9 cellular contexts compared by ENCODE assay signal in genomic region chr5:176573564-176574296, GRCh38. TPM values are rescaled to one million over a fixed set of nuclear protein-coding genes. Genes with fewer than 3 reads are reported as not detected.
DNase-seq lines count a peak whose midpoint lies in the region; ATAC-seq, FAIRE-seq and TF ChIP-seq lines count a peak whose summit lies in the region.
"Had no signal": no experiment of that assay in that cellular context is flagged by ENCODE, and none has a peak within 500 bp of the region (broad histone marks: within the 10 kb centered on the region; RNA-seq: fewer than 3 reads in every experiment).

No MANE protein-coding gene starts in this region.

- H4K20me1 ChIP-seq in keratinocyte (ENCODE audit: control insufficient read depth, extremely low read depth, insufficient read depth, low read length), result no peaks in the 10 kb centered on the region

- H3K4me1 Mint-ChIP-seq in brain, result peaks cover 5% of the 10 kb centered on the region

- no peaks in the 10 kb centered on the region for H3K4me1 ChIP-seq in keratinocyte (ENCODE audit: control insufficient read depth, extremely low read depth, insufficient read depth, low read length)

- no peak overlapping the region for H2AFZ ChIP-seq in keratinocyte (ENCODE audit: control insufficient read depth, low read length)

- H3K27me3 Mint-ChIP-seq in brain, result peaks cover 11% of the 10 kb centered on the region
- H3K27me3 Mint-ChIP-seq: stimulated activated naive CD8-positive, alpha-beta T cell treated with anti-CD3 and anti-CD28 coated beads, Interleukin-15, Interleukin-2, amounts not matched to agents 100 ng/mL and 50 ng/mL, for 24 hours had no signal

- H3K9ac ChIP-seq in keratinocyte (ENCODE audit: control insufficient read depth, extremely low read depth, insufficient read depth, low read length), result no peak overlapping the region

- DNase-seq in A172 (ENCODE audit: low spot score), result peak; percentile 40
- DNase-seq in KG1 (lab: John Stamatoyannopoulos, UW), result peak; percentile 2
- DNase-seq in WERI-Rb-1, result peak; percentile 82
- no peak for DNase-seq in keratinocyte (ENCODE audit: low read depth, low spot score)
- peak; percentile 67 for DNase-seq in stimulated activated CD4-positive, alpha-beta T cell treated with anti-CD3 and anti-CD28 coated beads, Interleukin-1b, Interleukin-23, amount 100 ng/mL, for 48 hours

- no peak for ATAC-seq in GM21576 (IDR thresholded peaks at IDR 0.05; ENCODE audit: unreplicated experiment)

- no peaks in the 10 kb centered on the region for H3K27me3 ChIP-seq in WERI-Rb-1 (ENCODE audit: insufficient read depth, low read depth, severe bottlenecking)
- no peaks in the 10 kb centered on the region for H3K27me3 ChIP-seq in keratinocyte (ENCODE audit: control insufficient read depth, extremely low read depth, insufficient read depth, low read length)

- H3K27ac ChIP-seq in WERI-Rb-1, result no peak overlapping the region
- H3K27ac ChIP-seq in keratinocyte (ENCODE audit: control insufficient read depth, insufficient read depth, low read length), result no peak overlapping the region

- dilution Hi-C loops in keratinocyte (cut with MboI; ENCODE audit: extremely low pct_ligation_motif_present, low sequenced_read_pairs), result no loop called here

- H3K36me3 ChIP-seq in WERI-Rb-1 (no peaks in the 10 kb centered on the region), keratinocyte (ENCODE audit: control insufficient read depth in 2 of 2, extremely low read depth in 1 of 2, insufficient read depth in 2 of 2, low read length in 2 of 2) (no peaks in the 10 kb centered on the region)

- H3K4me3 Mint-ChIP-seq in brain, result no peak overlapping the region
- H3K4me3 Mint-ChIP-seq: stimulated activated naive CD8-positive, alpha-beta T cell treated with anti-CD3 and anti-CD28 coated beads, Interleukin-15, Interleukin-2, amounts not matched to agents 100 ng/mL and 50 ng/mL, for 24 hours had no signal

- no peaks in the 10 kb centered on the region for H3K9me1 ChIP-seq in keratinocyte (ENCODE audit: control insufficient read depth, extremely low read depth, insufficient read depth, low read length)

- peak overlapping the region in 1 of 5 experiments; percentile 47 for H3K27ac Mint-ChIP-seq in brain
- H3K27ac Mint-ChIP-seq: stimulated activated naive CD8-positive, alpha-beta T cell treated with anti-CD3 and anti-CD28 coated beads, Interleukin-15, Interleukin-2, amounts not matched to agents 100 ng/mL and 50 ng/mL, for 24 hours had no signal

- no peaks in the 10 kb centered on the region for H3K36me3 Mint-ChIP-seq in brain

- FAIRE-seq in keratinocyte (lab: Jason Lieb, UNC), result peak; percentile 76

- no peak overlapping the region for H3K4me3 ChIP-seq in WERI-Rb-1 (ENCODE audit: low read depth, low read length)
- H3K4me3 ChIP-seq in keratinocyte (ENCODE audit: control insufficient read depth in 2 of 3, extremely low read depth in 1 of 3, insufficient read depth in 2 of 3, low read depth in 1 of 3, low read length in 3 of 3), result no peak overlapping the region

- peak; percentile 94 for TF ChIP-seq CTCF in GM12874 (IDR thresholded peaks at IDR 0.05; ENCODE audit: insufficient read depth, low read depth, low read length)
- peak; percentile 97 for TF ChIP-seq CTCF in WERI-Rb-1 (IDR thresholded peaks at IDR 0.05; ENCODE audit: low read depth, low read length)
- peak; percentile 80 to 82 for TF ChIP-seq CTCF in brain (conservative IDR thresholded peaks at IDR 0.05)
- TF ChIP-seq CTCF in keratinocyte (optimal IDR thresholded peaks at IDR 0.05 in 1 of 3, IDR thresholded peaks at IDR 0.05 in 1 of 3, conservative IDR thresholded peaks at IDR 0.05 in 1 of 3; ENCODE audit: extremely low read depth in 1 of 3, insufficient read depth in 2 of 3, low read length in 3 of 3), result peak; percentile 81 to 96 (median 89)

- peaks cover 0 to 3% (median 0%) of the 10 kb centered on the region in 5 experiments for H3K9me3 Mint-ChIP-seq in brain
- H3K9me3 Mint-ChIP-seq: stimulated activated naive CD8-positive, alpha-beta T cell treated with anti-CD3 and anti-CD28 coated beads, Interleukin-15, Interleukin-2, amounts not matched to agents 100 ng/mL and 50 ng/mL, for 24 hours had no signal

- H3K4me2 ChIP-seq in keratinocyte (ENCODE audit: control insufficient read depth, extremely low read depth, insufficient read depth, low read depth, low read length), result no peak overlapping the region

- no peaks in the 10 kb centered on the region for H3K79me2 ChIP-seq in keratinocyte (ENCODE audit: control insufficient read depth, insufficient read depth, low read length)

- no peaks in the 10 kb centered on the region for H3K9me3 ChIP-seq in WERI-Rb-1 (ENCODE audit: severe bottlenecking)
- H3K9me3 ChIP-seq in keratinocyte (ENCODE audit: control insufficient read depth, low read depth, low read length), result no peaks in the 10 kb centered on the region

RNA-seq across cellular contexts. Expression of gene CDHR2, which starts 24.6 kb away (rescaled TPM):
- total RNA-seq in A172 (2014; rRNA removed; shearing (Covaris generic)), result 0.12 TPM in 1 of 2 replicates, not detected in the other
- polyA plus RNA-seq in brain (ENCODE audit: insufficient read depth, low read depth, low replicate concordance) (0.29 TPM), keratinocyte (0.01 TPM in 2 of 3 replicates, not detected in the other)
- not detected for polyA plus RNA-seq in keratinocyte (2011; ENCODE audit: low read depth)
- not detected in 2 replicates for polyA plus RNA-seq in keratinocyte (2011; cell fraction: cytosol; rRNA removed)
- 0.03 TPM in 1 of 2 replicates, not detected in the other for polyA plus RNA-seq in keratinocyte (2011; cell fraction: nucleus; rRNA removed)
- 0.24 TPM in 1 of 2 replicates, not detected in the other for polyA plus RNA-seq in keratinocyte (2012; ENCODE audit: low replicate concordance)
- 0.07 TPM in 1 of 3 replicates, not detected in the others for polyA minus RNA-seq in keratinocyte
- polyA minus RNA-seq in keratinocyte (2011; cell fraction: cytosol; rRNA and poly(A)+ RNA removed), result not detected
- polyA minus RNA-seq in keratinocyte (2011; cell fraction: nucleus; rRNA and poly(A)+ RNA removed), result not detected in 2 replicates

RNA-seq across cellular contexts. Expression of gene GPRIN1, which starts 36.2 kb away (rescaled TPM):
- 20.3 and 24.6 TPM in 2 replicates for total RNA-seq in A172 (2014; rRNA removed; shearing (Covaris generic))
- polyA plus RNA-seq in brain (ENCODE audit: insufficient read depth, low read depth, low replicate concordance) (86.4 TPM), keratinocyte (4.0 to 4.6 TPM (median 4.4 TPM) in 3 replicates)
- polyA plus RNA-seq in keratinocyte (2011; ENCODE audit: low read depth), result 2.4 TPM
- polyA plus RNA-seq in keratinocyte (2011; cell fraction: cytosol; rRNA removed), result 3.5 and 5.5 TPM in 2 replicates
- 5.2 and 8.0 TPM in 2 replicates for polyA plus RNA-seq in keratinocyte (2011; cell fraction: nucleus; rRNA removed)
- 3.8 and 7.6 TPM in 2 replicates for polyA plus RNA-seq in keratinocyte (2012; ENCODE audit: low replicate concordance)
- 4.9 to 5.7 TPM (median 5.5 TPM) in 3 replicates for polyA minus RNA-seq in keratinocyte
- 9.0 TPM for polyA minus RNA-seq in keratinocyte (2011; cell fraction: cytosol; rRNA and poly(A)+ RNA removed)
- 6.6 and 8.4 TPM in 2 replicates for polyA minus RNA-seq in keratinocyte (2011; cell fraction: nucleus; rRNA and poly(A)+ RNA removed)

RNA-seq across cellular contexts. Expression of gene RNF44, which starts 36.5 kb away (rescaled TPM):
- total RNA-seq in A172 (2014; rRNA removed; shearing (Covaris generic)), result 8.1 and 9.2 TPM in 2 replicates
- polyA plus RNA-seq in brain (ENCODE audit: insufficient read depth, low read depth, low replicate concordance), result 37.3 TPM
- polyA plus RNA-seq in keratinocyte, result 5.3 to 9.9 TPM (median 6.4 TPM) in 3 replicates
- 7.6 TPM for polyA plus RNA-seq in keratinocyte (2011; ENCODE audit: low read depth)
- 5.5 and 10.2 TPM in 2 replicates for polyA plus RNA-seq in keratinocyte (2011; cell fraction: cytosol; rRNA removed)
- 35.9 and 49.7 TPM in 2 replicates for polyA plus RNA-seq in keratinocyte (2011; cell fraction: nucleus; rRNA removed)
- 18.2 and 30.0 TPM in 2 replicates for polyA plus RNA-seq in keratinocyte (2012; ENCODE audit: low replicate concordance)
- 5.0 to 16.2 TPM (median 7.2 TPM) in 3 replicates for polyA minus RNA-seq in keratinocyte
- 28.8 TPM for polyA minus RNA-seq in keratinocyte (2011; cell fraction: cytosol; rRNA and poly(A)+ RNA removed)
- polyA minus RNA-seq in keratinocyte (2011; cell fraction: nucleus; rRNA and poly(A)+ RNA removed), result 15.8 and 17.5 TPM in 2 replicates

RNA-seq across cellular contexts. Expression of gene SNCB, which starts 56.6 kb away (rescaled TPM):
- 0.10 TPM in 1 of 2 replicates, not detected in the other for total RNA-seq in A172 (2014; rRNA removed; shearing (Covaris generic))
- polyA plus RNA-seq in brain (ENCODE audit: insufficient read depth, low read depth, low replicate concordance), result 258 TPM
- 0.21 to 1.00 TPM (median 0.69 TPM) in 3 replicates for polyA plus RNA-seq in keratinocyte
- polyA plus RNA-seq in keratinocyte (2011; ENCODE audit: low read depth), result not detected
- 0.26 and 0.47 TPM in 2 replicates for polyA plus RNA-seq in keratinocyte (2011; cell fraction: cytosol; rRNA removed)
- polyA plus RNA-seq in keratinocyte (2011; cell fraction: nucleus; rRNA removed), result 0.31 and 0.50 TPM in 2 replicates
- 1.9 TPM in 1 of 2 replicates, not detected in the other for polyA plus RNA-seq in keratinocyte (2012; ENCODE audit: low replicate concordance)
- 0.33 TPM in 1 of 3 replicates, not detected in the others for polyA minus RNA-seq in keratinocyte
- polyA minus RNA-seq in keratinocyte (2011; cell fraction: cytosol; rRNA and poly(A)+ RNA removed), result not detected
- polyA minus RNA-seq in keratinocyte (2011; cell fraction: nucleus; rRNA and poly(A)+ RNA removed), result not detected in 2 replicates

RNA-seq across cellular contexts. Expression of gene EIF4E1B, which starts 56.7 kb away (rescaled TPM):
- not detected in 2 replicates for total RNA-seq in A172 (2014; rRNA removed; shearing (Covaris generic))
- 0.81 TPM for polyA plus RNA-seq in brain (ENCODE audit: insufficient read depth, low read depth, low replicate concordance)
- not detected in 3 replicates for polyA plus RNA-seq in keratinocyte
- polyA plus RNA-seq in keratinocyte (2011; ENCODE audit: low read depth), result not detected
- polyA plus RNA-seq in keratinocyte (2011; cell fraction: cytosol; rRNA removed), result not detected in 2 replicates
- polyA plus RNA-seq in keratinocyte (2011; cell fraction: nucleus; rRNA removed), result not detected in 2 replicates
- polyA plus RNA-seq in keratinocyte (2012; ENCODE audit: low replicate concordance), result not detected in 2 replicates
- not detected in 3 replicates for polyA minus RNA-seq in keratinocyte
- not detected for polyA minus RNA-seq in keratinocyte (2011; cell fraction: cytosol; rRNA and poly(A)+ RNA removed)
- polyA minus RNA-seq in keratinocyte (2011; cell fraction: nucleus; rRNA and poly(A)+ RNA removed), result not detected in 2 replicates
